20 cellular contexts compared by ENCODE assay signal in the genomic region with DNA sequence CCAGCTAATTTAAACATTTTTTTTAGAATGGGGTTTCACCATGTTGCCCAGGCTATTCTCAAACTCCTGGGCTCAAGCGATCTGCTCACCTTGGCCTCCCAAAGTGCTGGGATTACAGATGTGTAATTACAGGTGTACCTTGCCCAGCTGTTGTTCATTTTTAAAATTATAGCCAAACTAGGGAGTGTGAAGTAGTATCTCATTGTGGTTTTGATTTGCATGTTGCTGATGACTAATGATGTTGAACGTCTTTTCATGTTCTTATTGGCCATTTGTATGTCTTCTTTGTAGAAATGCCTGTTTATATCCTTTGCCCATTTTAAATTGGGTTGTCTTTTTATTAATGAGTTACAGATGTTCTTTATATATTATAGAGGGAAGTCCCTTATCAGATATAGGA. TPM values are rescaled to one million over a fixed set of nuclear protein-coding genes. Genes with fewer than 3 reads are reported as not detected.
DNase-seq lines count a peak whose midpoint lies in the region; ATAC-seq, FAIRE-seq and TF ChIP-seq lines count a peak whose summit lies in the region.
"Had no signal": no experiment of that assay in that cellular context is flagged by ENCODE, and none has a peak within 500 bp of the region (broad histone marks: within the 10 kb centered on the region; RNA-seq: fewer than 3 reads in every experiment).

No MANE protein-coding gene starts in this region.

- POLR2A ChIA-PET in HEK293 (lab: Yijun Ruan, JAX) = interaction anchor here (0.5 kb wide), 1 partner anchor 16 kb away, joined by 6 read pairs; no protein-coding TSS in a partner anchor

- DNase-seq in activated T-cell treated with anti-CD3 and anti-CD28 coated beads, Interleukin-2, amount 50 U/mL, for 24 hours = no peak
- DNase-seq in activated T-cell treated with anti-CD3 and anti-CD28 coated beads, Interleukin-2, amount 50 U/mL, for 1 hour = no peak
- peak; percentile 38 for DNase-seq in bronchial epithelial cell (ENCODE audit: low read depth)
- no peak for DNase-seq in stimulated activated effector memory CD8-positive, alpha-beta T cell treated with anti-CD3 and anti-CD28 coated beads, Interleukin-12 subunit alpha, Interleukin-12 subunit beta, amount 100 ng/mL, for 72 hours (ENCODE audit: low spot score in 2 of 2)
- no peak for DNase-seq in H54 (ENCODE audit: insufficient read length, low spot score)
- DNase-seq: activated naive CD8-positive, alpha-beta T cell treated with anti-CD3 and anti-CD28 coated beads, Interleukin-2, amount 10 ng/mL, durations not matched to agents 7 days and 5 days; HFFc6; naive B cell; NCI-H1105 treated with DMSO at 0.1 percent for 48 hours; NCI-H2081; NCI-H345; NCI-H774; T1000 had no signal

- H3K27me3 ChIP-seq in bronchial epithelial cell (ENCODE audit: control insufficient read depth, insufficient read depth, low read length) = no peaks in the 10 kb centered on the region

- TF ChIP-seq POLR2A in H54 (IDR thresholded peaks at IDR 0.05; ENCODE audit: low read depth, low read length) = no peak

- H3K27me3 Mint-ChIP-seq in activated T-cell treated with anti-CD3 and anti-CD28 coated beads, Interleukin-2, amount 50 U/mL, for 24 hours = no peaks in the 10 kb centered on the region
- H3K27me3 Mint-ChIP-seq: activated naive CD8-positive, alpha-beta T cell treated with anti-CD3 and anti-CD28 coated beads, Interleukin-2, amount 10 ng/mL, durations not matched to agents 7 days and 5 days; naive B cell; type B pancreatic cell had no signal

- peak; percentile 62 for ATAC-seq in stimulated activated effector memory CD8-positive, alpha-beta T cell treated with anti-CD3 and anti-CD28 coated beads, Interleukin-12 subunit alpha, Interleukin-12 subunit beta, amount 100 ng/mL, for 72 hours
- ATAC-seq in HG02623 (IDR thresholded peaks at IDR 0.05; ENCODE audit: unreplicated experiment) (no peak), HG03280 (IDR thresholded peaks at IDR 0.05; ENCODE audit: unreplicated experiment) (no peak)
- ATAC-seq: A549, WTC11 had no signal

- H3K27ac ChIP-seq in HEK293 (ENCODE audit: extremely low read depth, low read depth, low read length) = no peak overlapping the region
- H3K27ac ChIP-seq: A549 had no signal

- H3K9me3 Mint-ChIP-seq in activated T-cell treated with anti-CD3 and anti-CD28 coated beads, Interleukin-2, amount 50 U/mL, for 24 hours = no peaks in the 10 kb centered on the region
- no peaks in the 10 kb centered on the region for H3K9me3 Mint-ChIP-seq in stimulated activated effector memory CD8-positive, alpha-beta T cell treated with anti-CD3 and anti-CD28 coated beads, Interleukin-12 subunit alpha, Interleukin-12 subunit beta, amount 100 ng/mL, for 72 hours
- H3K9me3 Mint-ChIP-seq: activated naive CD8-positive, alpha-beta T cell treated with anti-CD3 and anti-CD28 coated beads, Interleukin-2, amount 10 ng/mL, durations not matched to agents 7 days and 5 days; HFFc6; naive B cell; type B pancreatic cell; WTC11 had no signal

- H3K36me3 ChIP-seq in HEK293 (ENCODE audit: control insufficient read depth in 2 of 2, insufficient read depth in 1 of 2, low read length in 2 of 2) (peaks cover 9 to 10% of the 10 kb centered on the region in 2 experiments), bronchial epithelial cell (ENCODE audit: control insufficient read depth, insufficient read depth, low read length) (peaks cover 10% of the 10 kb centered on the region)

- H3K4me3 Mint-ChIP-seq in activated T-cell treated with anti-CD3 and anti-CD28 coated beads, Interleukin-2, amount 50 U/mL, for 24 hours = no peak overlapping the region
- no peak overlapping the region for H3K4me3 Mint-ChIP-seq in stimulated activated effector memory CD8-positive, alpha-beta T cell treated with anti-CD3 and anti-CD28 coated beads, Interleukin-12 subunit alpha, Interleukin-12 subunit beta, amount 100 ng/mL, for 72 hours
- H3K4me3 Mint-ChIP-seq: activated naive CD8-positive, alpha-beta T cell treated with anti-CD3 and anti-CD28 coated beads, Interleukin-2, amount 10 ng/mL, durations not matched to agents 7 days and 5 days; HFFc6; type B pancreatic cell; WTC11 had no signal

- no peaks in the 10 kb centered on the region for H3K9me3 ChIP-seq in HEK293 (ENCODE audit: control insufficient read depth, insufficient read depth, low read depth, low read length)
- H3K9me3 ChIP-seq: A549 had no signal

- H3K27ac Mint-ChIP-seq in activated T-cell treated with anti-CD3 and anti-CD28 coated beads, Interleukin-2, amount 50 U/mL, for 24 hours = peak overlapping the region; percentile 46
- H3K27ac Mint-ChIP-seq in stimulated activated effector memory CD8-positive, alpha-beta T cell treated with anti-CD3 and anti-CD28 coated beads, Interleukin-12 subunit alpha, Interleukin-12 subunit beta, amount 100 ng/mL, for 72 hours = peak overlapping the region; percentile 60
- H3K27ac Mint-ChIP-seq: activated naive CD8-positive, alpha-beta T cell treated with anti-CD3 and anti-CD28 coated beads, Interleukin-2, amount 10 ng/mL, durations not matched to agents 7 days and 5 days; HFFc6; type B pancreatic cell had no signal

- H3K4me1 ChIP-seq in HEK293 (ENCODE audit: control insufficient read depth, insufficient read depth, low read length) = 0 out of 2 replicates have a peak, but pooled peaks cover 3% of the 10 kb centered on the region
- H3K4me1 ChIP-seq: A549 had no signal

- no peak overlapping the region for H3K4me3 ChIP-seq in HEK293 (ENCODE audit: low read depth, low read length)
- no peak overlapping the region for H3K4me3 ChIP-seq in bronchial epithelial cell (ENCODE audit: low read depth, low read length)
- H3K4me3 ChIP-seq: A549 had no signal

- H3K36me3 Mint-ChIP-seq in activated T-cell treated with anti-CD3 and anti-CD28 coated beads, Interleukin-2, amount 50 U/mL, for 24 hours (ENCODE audit: low read depth) = peaks cover 85% of the 10 kb centered on the region
- peaks cover 74% of the 10 kb centered on the region for H3K36me3 Mint-ChIP-seq in stimulated activated effector memory CD8-positive, alpha-beta T cell treated with anti-CD3 and anti-CD28 coated beads, Interleukin-12 subunit alpha, Interleukin-12 subunit beta, amount 100 ng/mL, for 72 hours

- no peak for TF ChIP-seq CTCF in HEK293 (tag by site-specific recombination; IDR thresholded peaks at IDR 0.05)
- TF ChIP-seq CTCF in bronchial epithelial cell (IDR thresholded peaks at IDR 0.05; ENCODE audit: insufficient read depth, low read length, severe bottlenecking) = no peak

- FAIRE-seq in bronchial epithelial cell (lab: Jason Lieb, UNC) (no peak), H54 (lab: Jason Lieb, UNC) (no peak)
- FAIRE-seq: A549, frontal cortex had no signal

- CTCF ChIA-PET in HEK293 (lab: Yijun Ruan, JAX) = interaction anchor here (1.5 kb wide), 1 partner anchor 12 kb away, joined by 3 read pairs; no protein-coding TSS in a partner anchor

- peaks cover 47% of the 10 kb centered on the region for H3K4me1 Mint-ChIP-seq in activated T-cell treated with anti-CD3 and anti-CD28 coated beads, Interleukin-2, amount 50 U/mL, for 24 hours (ENCODE audit: low read depth)
- H3K4me1 Mint-ChIP-seq in stimulated activated effector memory CD8-positive, alpha-beta T cell treated with anti-CD3 and anti-CD28 coated beads, Interleukin-12 subunit alpha, Interleukin-12 subunit beta, amount 100 ng/mL, for 72 hours = peaks cover 43% of the 10 kb centered on the region

TF ChIP-seq in HEK293, 187 proteins besides CTCF, POLR2A, EP300 and RAD21:
- TF ChIP-seq ZNF324 (tag by site-specific recombination; IDR thresholded peaks at IDR 0.05) = no peak
- peak; percentile 74 for TF ChIP-seq ZNF664 (tag by site-specific recombination; IDR thresholded peaks at IDR 0.05)

RNA-seq across cellular contexts. Expression of a gene that starts 31.5 kb away (rescaled TPM):
- 45.3 and 45.4 TPM in 2 replicates for total RNA-seq in bronchial epithelial cell

RNA-seq across cellular contexts. Expression of a gene that starts 44.8 kb away (rescaled TPM):
- 114 and 136 TPM in 2 replicates for total RNA-seq in bronchial epithelial cell

RNA-seq across cellular contexts. Expression of a gene that starts 59.9 kb away (rescaled TPM):
- 30.7 and 34.2 TPM in 2 replicates for total RNA-seq in bronchial epithelial cell
